ENCODE assay signal across 13 cellular contexts in the genomic region with DNA sequence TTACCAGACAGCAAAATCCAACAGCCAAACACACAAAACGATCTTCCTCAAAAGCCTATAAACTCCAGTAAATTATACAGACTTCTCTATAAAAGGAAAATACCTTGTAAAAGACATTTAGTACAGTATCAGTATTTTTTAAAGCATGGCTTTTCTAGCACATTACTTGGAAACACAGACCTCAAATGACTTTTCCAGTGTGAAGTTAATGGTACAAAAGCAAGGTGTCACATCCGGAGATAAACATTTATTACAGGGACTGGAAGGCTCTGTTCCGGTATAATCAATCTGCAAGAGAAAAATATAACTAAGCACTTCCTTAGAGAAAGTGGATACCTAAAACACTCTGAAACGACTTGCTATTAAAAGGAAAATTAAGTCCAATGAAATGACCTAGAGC. TPM values are rescaled to one million over a fixed set of nuclear protein-coding genes. Genes with fewer than 3 reads are reported as not detected.
DNase-seq lines count a peak whose midpoint lies in the region; ATAC-seq and TF ChIP-seq lines count a peak whose summit lies in the region.
"Had no signal": no experiment of that assay in that cellular context is flagged by ENCODE, and none has a peak within 500 bp of the region (broad histone marks: within the 10 kb centered on the region; RNA-seq: fewer than 3 reads in every experiment).

No MANE protein-coding gene starts in this region.

- H3K4me1 Mint-ChIP-seq in natural killer cell treated with Interleukin-12 subunit alpha and Interleukin-12 subunit beta and Interleukin-15 and Interleukin-18, amount 100 ng/mL, for 72 hours (ENCODE audit: low read depth in 2 of 2) = peaks cover 30 to 46% of the 10 kb centered on the region in 2 donors
- peaks cover 33 to 41% of the 10 kb centered on the region in 2 donors for H3K4me1 Mint-ChIP-seq in natural killer cell

- no peak for ATAC-seq in natural killer cell treated with Interleukin-12 subunit alpha and Interleukin-12 subunit beta and Interleukin-15 and Interleukin-18, amount 100 ng/mL, for 72 hours
- ATAC-seq in natural killer cell (no peak), GM18868 (IDR thresholded peaks at IDR 0.05; ENCODE audit: unreplicated experiment) (no peak)

- no peaks in the 10 kb centered on the region for H3K27me3 Mint-ChIP-seq in natural killer cell treated with Interleukin-12 subunit alpha and Interleukin-12 subunit beta and Interleukin-15 and Interleukin-18, amount 100 ng/mL, for 72 hours
- H3K27me3 Mint-ChIP-seq in natural killer cell (ENCODE audit: low read depth in 2 of 2) = no peaks in the 10 kb centered on the region
- H3K27me3 Mint-ChIP-seq: activated B cell treated with CpG ODN at 0.5 μM for 24 hours; stimulated activated naive B cell treated with anti-CD40 and anti-IgM and Interleukin-4, amounts not matched to agents 10 μg/mL and 1 μg/mL and 100 μg/mL, for 72 hours had no signal

- TF ChIP-seq CTCF in natural killer cell (IDR thresholded peaks at IDR 0.05) = no peak

- H3K36me3 Mint-ChIP-seq in natural killer cell treated with Interleukin-12 subunit alpha and Interleukin-12 subunit beta and Interleukin-15 and Interleukin-18, amount 100 ng/mL, for 72 hours = peaks cover 10% of the 10 kb centered on the region
- H3K36me3 Mint-ChIP-seq in natural killer cell = no peaks in the 10 kb centered on the region

- no peak for DNase-seq in natural killer cell treated with Interleukin-12 subunit alpha and Interleukin-12 subunit beta and Interleukin-15 and Interleukin-18, amount 100 ng/mL, for 72 hours (ENCODE audit: low spot score)
- DNase-seq in natural killer cell = no peak
- peak; percentile 75 for DNase-seq in dermis blood vessel endothelial cell
- DNase-seq in left kidney (ENCODE audit: low read depth, low spot score) = peak; percentile 24
- no peak for DNase-seq in NCI-H446 (lab: John Stamatoyannopoulos, UW)
- DNase-seq in stimulated activated CD4-positive, alpha-beta T cell treated with anti-CD3 and anti-CD28 coated beads, Interleukin-4, amount 100 ng/mL, for 1 hour = no peak
- no peak for DNase-seq in GDM1 (lab: John Stamatoyannopoulos, UW)
- DNase-seq: activated B cell treated with CpG ODN at 0.5 μM for 24 hours; NCI-H1930; stimulated activated CD4-positive, alpha-beta T cell treated with anti-CD3 and anti-CD28 coated beads, Interleukin-2, amount 100 ng/mL, for 48 hours; stimulated activated naive B cell treated with anti-CD40 and anti-IgM and Interleukin-4, amounts not matched to agents 10 μg/mL and 1 μg/mL and 100 μg/mL, for 72 hours had no signal

- H3K4me3 Mint-ChIP-seq in natural killer cell treated with Interleukin-12 subunit alpha and Interleukin-12 subunit beta and Interleukin-15 and Interleukin-18, amount 100 ng/mL, for 72 hours = peak overlapping the region; percentile 66
- no peak overlapping the region for H3K4me3 Mint-ChIP-seq in natural killer cell
- H3K4me3 Mint-ChIP-seq: activated B cell treated with CpG ODN at 0.5 μM for 24 hours; endodermal cell; stimulated activated naive B cell treated with anti-CD40 and anti-IgM and Interleukin-4, amounts not matched to agents 10 μg/mL and 1 μg/mL and 100 μg/mL, for 72 hours had no signal

- no peaks in the 10 kb centered on the region for H3K9me3 Mint-ChIP-seq in natural killer cell treated with Interleukin-12 subunit alpha and Interleukin-12 subunit beta and Interleukin-15 and Interleukin-18, amount 100 ng/mL, for 72 hours
- no peaks in the 10 kb centered on the region for H3K9me3 Mint-ChIP-seq in natural killer cell
- H3K9me3 Mint-ChIP-seq: activated B cell treated with CpG ODN at 0.5 μM for 24 hours had no signal

- intact Hi-C loops in natural killer cell (cut with micrococcal nuclease) = no loop called here

- H3K27ac Mint-ChIP-seq in natural killer cell treated with Interleukin-12 subunit alpha and Interleukin-12 subunit beta and Interleukin-15 and Interleukin-18, amount 100 ng/mL, for 72 hours = peak overlapping the region in 1 of 2 donors; percentile 67
- peak overlapping the region in 1 of 2 donors; percentile 45 for H3K27ac Mint-ChIP-seq in natural killer cell
- H3K27ac Mint-ChIP-seq: activated B cell treated with CpG ODN at 0.5 μM for 24 hours; endodermal cell; stimulated activated naive B cell treated with anti-CD40 and anti-IgM and Interleukin-4, amounts not matched to agents 10 μg/mL and 1 μg/mL and 100 μg/mL, for 72 hours had no signal

RNA-seq across cellular contexts. Expression of a gene that starts 17.1 kb away (rescaled TPM):
- total RNA-seq in natural killer cell treated with Interleukin-12 subunit alpha and Interleukin-12 subunit beta and Interleukin-15 and Interleukin-18, amount 100 ng/mL, for 72 hours = 10 to 100 TPM; 60.6 to 81.4 TPM
- total RNA-seq in natural killer cell = 10 to 100 TPM; 43.8 to 72.0 (median 60.7) TPM
- total RNA-seq in dermis blood vessel endothelial cell = 282 and 305 TPM in 2 replicates

RNA-seq across cellular contexts. Expression of a gene that starts 23.9 kb away (rescaled TPM):
- 100 to 1,000 TPM; 108 to 521 TPM for total RNA-seq in natural killer cell treated with Interleukin-12 subunit alpha and Interleukin-12 subunit beta and Interleukin-15 and Interleukin-18, amount 100 ng/mL, for 72 hours
- 100 to 1,000 TPM; 161 to 215 (median 166) TPM for total RNA-seq in natural killer cell
- total RNA-seq in dermis blood vessel endothelial cell = 55.8 and 324 TPM in 2 replicates

Comparison
In these comparisons a context has a peak if more than half of its experiments do, and no peak if none do; other contexts are left out.
1. DNase-seq: peak in dermis blood vessel endothelial cell (single experiment) and left kidney (single experiment); none in natural killer cell treated with Interleukin-12 subunit alpha and Interleukin-12 subunit beta and Interleukin-15 and Interleukin-18, amount 100 ng/mL, for 72 hours (single experiment), natural killer cell (single experiment), NCI-H446 (0 of 2), stimulated activated CD4-positive, alpha-beta T cell treated with anti-CD3 and anti-CD28 coated beads, Interleukin-4, amount 100 ng/mL, for 1 hour (single experiment) and GDM1 (single experiment).